In genomic region chr2:27091746-27092695, GRCh38 we compare ENCODE assay signal across 18 cellular contexts. TPM values are rescaled to one million over a fixed set of nuclear protein-coding genes. Genes with fewer than 3 reads are reported as not detected.
DNase-seq lines count a peak whose midpoint lies in the region; ATAC-seq and TF ChIP-seq lines count a peak whose summit lies in the region.
"Had no signal": no experiment of that assay in that cellular context is flagged by ENCODE, and none has a peak within 500 bp of the region (broad histone marks: within the 10 kb centered on the region; RNA-seq: fewer than 3 reads in every experiment).

No MANE protein-coding gene starts in this region.

- H3K9ac ChIP-seq in neuronal stem cell (ENCODE audit: low read depth, low read length, poor library complexity) = no peak overlapping the region

- H3K27me3 ChIP-seq in neuronal stem cell (ENCODE audit: control insufficient read depth in 3 of 3, insufficient read depth in 3 of 3, low read depth in 1 of 3, low read length in 3 of 3) = peaks cover 0 to 6% (median 0%) of the 10 kb centered on the region in 3 experiments
- H3K27me3 ChIP-seq: SJSA1 had no signal

- no peaks in the 10 kb centered on the region for H3K9me3 Mint-ChIP-seq in activated CD4-positive, alpha-beta T cell treated with anti-CD3 and anti-CD28 coated beads, Interleukin-2, amount 10 ng/mL, durations not matched to agents 24 days and 14 days
- peaks cover 2% of the 10 kb centered on the region for H3K9me3 Mint-ChIP-seq in glutamatergic neuron (ENCODE audit: unreplicated experiment)
- H3K9me3 Mint-ChIP-seq in activated CD8-positive, alpha-beta T cell treated with anti-CD3 and anti-CD28 coated beads for 36 hours = no peaks in the 10 kb centered on the region
- no peaks in the 10 kb centered on the region for H3K9me3 Mint-ChIP-seq in chondrocyte (ENCODE audit: low read depth)

- no peak overlapping the region for H2BK12ac ChIP-seq in neuronal stem cell (ENCODE audit: low read length)

- H2BK5ac ChIP-seq in neuronal stem cell (ENCODE audit: low read length) = no peak overlapping the region

- H3K79me1 ChIP-seq in neuronal stem cell (ENCODE audit: low read depth, low read length) = no peaks in the 10 kb centered on the region

- no peak overlapping the region for H2AFZ ChIP-seq in neuronal stem cell (ENCODE audit: low read length)

- WGBS in neuronal stem cell (ENCODE audit: extremely low coverage in 2 of 2, insufficient read length in 2 of 2, insufficient replicate concordance in 1 of 2), 2 donors = no CpG with 5 or more reads among the region's 25 CpGs

- no peak overlapping the region for H3K23ac ChIP-seq in neuronal stem cell (ENCODE audit: low read depth, low read length, poor library complexity)

- no peak overlapping the region for H3K4me3 Mint-ChIP-seq in activated CD4-positive, alpha-beta T cell treated with anti-CD3 and anti-CD28 coated beads, Interleukin-2, amount 10 ng/mL, durations not matched to agents 24 days and 14 days
- H3K4me3 Mint-ChIP-seq in glutamatergic neuron (ENCODE audit: unreplicated experiment) (peak overlapping the region; percentile 12), chondrocyte (ENCODE audit: unreplicated experiment) (no peak overlapping the region)
- no peak overlapping the region for H3K4me3 Mint-ChIP-seq in activated CD8-positive, alpha-beta T cell treated with anti-CD3 and anti-CD28 coated beads for 36 hours

- H4K8ac ChIP-seq in neuronal stem cell (ENCODE audit: low read depth, low read length) = peak overlapping the region; percentile 6

- DNase-seq in activated CD4-positive, alpha-beta T cell treated with anti-CD3 and anti-CD28 coated beads, Interleukin-2, amount 10 ng/mL, durations not matched to agents 24 days and 14 days = no peak
- no peak for DNase-seq in activated CD4-positive, alpha-beta T cell treated with anti-CD3 and anti-CD28 coated beads, Interleukin-2, amount 50 U/mL, for 48 hours
- DNase-seq in glutamatergic neuron (no peak), neuronal stem cell (ENCODE audit: low spot score) (no peak), NCI-H187 treated with DMSO at 0.1 percent for 48 hours (lab: John Stamatoyannopoulos, UW) (no peak), sciatic nerve (ENCODE audit: low spot score) (no peak), chondrocyte (ENCODE audit: low spot score) (no peak)
- no peak for DNase-seq in activated CD8-positive, alpha-beta T cell treated with anti-CD3 and anti-CD28 coated beads for 36 hours
- DNase-seq: AML-193, MM.1S, NCI-H1092 treated with DMSO at 0.1 percent for 48 hours, NCI-H146, NCI-H2081, NCI-H82 had no signal

- peaks cover 27% of the 10 kb centered on the region for H3K4me1 Mint-ChIP-seq in activated CD4-positive, alpha-beta T cell treated with anti-CD3 and anti-CD28 coated beads, Interleukin-2, amount 10 ng/mL, durations not matched to agents 24 days and 14 days
- H3K4me1 Mint-ChIP-seq in glutamatergic neuron (ENCODE audit: low read depth, unreplicated experiment) (peaks cover 4% of the 10 kb centered on the region), chondrocyte (ENCODE audit: low read depth) (peaks cover 12% of the 10 kb centered on the region)
- peaks cover 8% of the 10 kb centered on the region for H3K4me1 Mint-ChIP-seq in activated CD8-positive, alpha-beta T cell treated with anti-CD3 and anti-CD28 coated beads for 36 hours (ENCODE audit: low read depth)

- H3K14ac ChIP-seq in neuronal stem cell (ENCODE audit: low read length) = peak overlapping the region; percentile 58

- no peaks in the 10 kb centered on the region for H3K9me3 ChIP-seq in neuronal stem cell (replicated peaks in 1 of 2; ENCODE audit: control insufficient read depth in 2 of 2, insufficient read depth in 1 of 2, low read depth in 1 of 2, low read length in 2 of 2)
- H3K9me3 ChIP-seq: HAP-1, SJSA1 had no signal

- peaks cover 0 to 2% of the 10 kb centered on the region in 2 donors for H3K4me1 ChIP-seq in neuronal stem cell (ENCODE audit: control insufficient read depth in 2 of 2, insufficient read depth in 1 of 2, low read depth in 1 of 2, low read length in 2 of 2)

- no peaks in the 10 kb centered on the region for H3K36me3 Mint-ChIP-seq in activated CD4-positive, alpha-beta T cell treated with anti-CD3 and anti-CD28 coated beads, Interleukin-2, amount 10 ng/mL, durations not matched to agents 24 days and 14 days (ENCODE audit: low read depth)
- H3K36me3 Mint-ChIP-seq in glutamatergic neuron (ENCODE audit: unreplicated experiment) (no peaks in the 10 kb centered on the region), chondrocyte (ENCODE audit: low read depth) (no peaks in the 10 kb centered on the region)
- no peaks in the 10 kb centered on the region for H3K36me3 Mint-ChIP-seq in activated CD8-positive, alpha-beta T cell treated with anti-CD3 and anti-CD28 coated beads for 36 hours (ENCODE audit: low read depth)

- peak overlapping the region; percentile 25 for H3K27ac Mint-ChIP-seq in activated CD4-positive, alpha-beta T cell treated with anti-CD3 and anti-CD28 coated beads, Interleukin-2, amount 10 ng/mL, durations not matched to agents 24 days and 14 days
- H3K27ac Mint-ChIP-seq in glutamatergic neuron (ENCODE audit: unreplicated experiment) (peak overlapping the region; percentile 19), chondrocyte (ENCODE audit: unreplicated experiment) (no peak overlapping the region)
- H3K27ac Mint-ChIP-seq in activated CD8-positive, alpha-beta T cell treated with anti-CD3 and anti-CD28 coated beads for 36 hours = no peak overlapping the region

- no peak overlapping the region for H3K4me3 ChIP-seq in neuronal stem cell (ENCODE audit: low read length in 2 of 2)
- H3K4me3 ChIP-seq: HAP-1, SJSA1 had no signal

- no peaks in the 10 kb centered on the region for H3K27me3 Mint-ChIP-seq in activated CD4-positive, alpha-beta T cell treated with anti-CD3 and anti-CD28 coated beads, Interleukin-2, amount 10 ng/mL, durations not matched to agents 24 days and 14 days
- H3K27me3 Mint-ChIP-seq in glutamatergic neuron (ENCODE audit: unreplicated experiment) (peaks cover 3% of the 10 kb centered on the region), chondrocyte (ENCODE audit: low read depth) (no peaks in the 10 kb centered on the region)
- no peaks in the 10 kb centered on the region for H3K27me3 Mint-ChIP-seq in activated CD8-positive, alpha-beta T cell treated with anti-CD3 and anti-CD28 coated beads for 36 hours

- H4K91ac ChIP-seq in neuronal stem cell (ENCODE audit: low read depth, low read length, poor library complexity) = no peak overlapping the region

- intact Hi-C loops in activated CD4-positive, alpha-beta T cell treated with anti-CD3 and anti-CD28 coated beads, Interleukin-2, amount 10 ng/mL, durations not matched to agents 24 days and 14 days (cut with micrococcal nuclease) = no loop called here
- intact Hi-C loops in activated CD8-positive, alpha-beta T cell treated with anti-CD3 and anti-CD28 coated beads for 36 hours (cut with micrococcal nuclease) = loop anchor here (10.0 kb wide), 1 partner anchor 123 kb away; the partner anchor contains the start of genes ATRAID, CAD and SLC5A6
- intact Hi-C loops in sciatic nerve (cut with DNase I) = loop anchor here (10.0 kb wide), 1 partner anchor 193 kb away; the partner anchor contains the start of gene TRIM54

- peak overlapping the region; percentile 81 for H2AK5ac ChIP-seq in neuronal stem cell (ENCODE audit: low read depth, low read length)

- CTCF ChIA-PET in activated CD8-positive, alpha-beta T cell treated with anti-CD3 and anti-CD28 coated beads for 36 hours (lab: Charles Lee) = interaction anchor here (1.6 to 1.9 kb wide), 2 partner anchors 99 to 130 kb away, joined by 3 to 5 read pairs; no protein-coding TSS in a partner anchor

- no peak overlapping the region for H2BK15ac ChIP-seq in neuronal stem cell (ENCODE audit: low read length)

- no peak overlapping the region for H3K4ac ChIP-seq in neuronal stem cell (ENCODE audit: low read length)

- H2BK120ac ChIP-seq in neuronal stem cell (ENCODE audit: low read depth, low read length) = no peak overlapping the region

- no peak overlapping the region for H3K27ac ChIP-seq in neuronal stem cell (replicated peaks; ENCODE audit: low read length)
- H3K27ac ChIP-seq: 22Rv1, C4-2B, SJSA1 had no signal

- TF ChIP-seq CTCF in glutamatergic neuron (IDR thresholded peaks at IDR 0.05; ENCODE audit: partially characterized antibody, unreplicated experiment) (no peak), chondrocyte (IDR thresholded peaks at IDR 0.05) (no peak)
- no peak for TF ChIP-seq CTCF in activated CD8-positive, alpha-beta T cell treated with anti-CD3 and anti-CD28 coated beads for 36 hours (IDR thresholded peaks at IDR 0.05)

- no peak overlapping the region for H3K4me2 ChIP-seq in neuronal stem cell (ENCODE audit: insufficient read depth, low read length, poor library complexity, severe bottlenecking)

- POLR2A ChIA-PET in activated CD8-positive, alpha-beta T cell treated with anti-CD3 and anti-CD28 coated beads for 36 hours (lab: Charles Lee) = no interaction called here

- ATAC-seq in activated CD8-positive, alpha-beta T cell treated with anti-CD3 and anti-CD28 coated beads for 36 hours = no peak
- no peak for ATAC-seq in sciatic nerve

- no peak overlapping the region for H3K18ac ChIP-seq in neuronal stem cell (ENCODE audit: low read length)

- H3K36me3 ChIP-seq in neuronal stem cell (replicated peaks in 1 of 2; ENCODE audit: control insufficient read depth in 2 of 2, insufficient read depth in 2 of 2, low read length in 2 of 2) = no peaks in the 10 kb centered on the region
- H3K36me3 ChIP-seq: HAP-1, SJSA1 had no signal

RNA-seq across cellular contexts. Expression of gene KHK, which starts 5.4 kb away (rescaled TPM):
- 13.4 and 13.9 TPM in 2 replicates for total RNA-seq in activated CD4-positive, alpha-beta T cell treated with anti-CD3 and anti-CD28 coated beads, Interleukin-2, amount 10 ng/mL, durations not matched to agents 24 days and 14 days
- total RNA-seq in glutamatergic neuron (ENCODE audit: unreplicated experiment) (5.3 TPM), sciatic nerve (7.1 TPM), chondrocyte (1.2 to 1.9 TPM (median 1.3 TPM) in 3 replicates)
- 3.8 TPM for polyA plus RNA-seq in neuronal stem cell (2013, experiment 1 of 2)
- polyA plus RNA-seq in neuronal stem cell (2013, experiment 2 of 2) = 3.7 TPM
- 1 to 10 TPM; 6.7 to 9.5 TPM for total RNA-seq in activated CD8-positive, alpha-beta T cell treated with anti-CD3 and anti-CD28 coated beads for 36 hours

RNA-seq across cellular contexts. Expression of gene EMILIN1, which starts 13.6 kb away (rescaled TPM):
- total RNA-seq in activated CD4-positive, alpha-beta T cell treated with anti-CD3 and anti-CD28 coated beads, Interleukin-2, amount 10 ng/mL, durations not matched to agents 24 days and 14 days = 1.1 and 1.4 TPM in 2 replicates
- total RNA-seq in glutamatergic neuron (ENCODE audit: unreplicated experiment) (3.2 TPM), sciatic nerve (46.8 TPM), chondrocyte (180 to 235 TPM (median 182 TPM) in 3 replicates)
- polyA plus RNA-seq in neuronal stem cell (2013, experiment 1 of 2) = 3.0 TPM
- 2.9 TPM for polyA plus RNA-seq in neuronal stem cell (2013, experiment 2 of 2)
- total RNA-seq in activated CD8-positive, alpha-beta T cell treated with anti-CD3 and anti-CD28 coated beads for 36 hours = under 1 TPM; 0.61 to 0.63 TPM

RNA-seq across cellular contexts. Expression of gene OST4, which starts 20.6 kb away (rescaled TPM):
- 314 and 326 TPM in 2 replicates for total RNA-seq in activated CD4-positive, alpha-beta T cell treated with anti-CD3 and anti-CD28 coated beads, Interleukin-2, amount 10 ng/mL, durations not matched to agents 24 days and 14 days
- total RNA-seq in glutamatergic neuron (ENCODE audit: unreplicated experiment) (215 TPM), sciatic nerve (198 TPM), chondrocyte (473 to 494 TPM (median 478 TPM) in 3 replicates)
- 668 TPM for polyA plus RNA-seq in neuronal stem cell (2013, experiment 1 of 2)
- 664 TPM for polyA plus RNA-seq in neuronal stem cell (2013, experiment 2 of 2)
- 100 to 1,000 TPM; 257 to 262 TPM for total RNA-seq in activated CD8-positive, alpha-beta T cell treated with anti-CD3 and anti-CD28 coated beads for 36 hours

RNA-seq across cellular contexts. Expression of gene CGREF1, which starts 26.9 kb away (rescaled TPM):
- 14.4 and 15.1 TPM in 2 replicates for total RNA-seq in activated CD4-positive, alpha-beta T cell treated with anti-CD3 and anti-CD28 coated beads, Interleukin-2, amount 10 ng/mL, durations not matched to agents 24 days and 14 days
- total RNA-seq in glutamatergic neuron (ENCODE audit: unreplicated experiment) (1.3 TPM), sciatic nerve (4.1 TPM), chondrocyte (9.6 to 15.9 TPM (median 13.5 TPM) in 3 replicates)
- polyA plus RNA-seq in neuronal stem cell (2013, experiment 1 of 2) = 4.3 TPM
- 4.5 TPM for polyA plus RNA-seq in neuronal stem cell (2013, experiment 2 of 2)
- total RNA-seq in activated CD8-positive, alpha-beta T cell treated with anti-CD3 and anti-CD28 coated beads for 36 hours = 1 to 10 TPM; 3.7 to 4.3 TPM

RNA-seq across cellular contexts. Expression of gene ABHD1, which starts 31.6 kb away (rescaled TPM):
- total RNA-seq in activated CD4-positive, alpha-beta T cell treated with anti-CD3 and anti-CD28 coated beads, Interleukin-2, amount 10 ng/mL, durations not matched to agents 24 days and 14 days = 0.23 and 0.28 TPM in 2 replicates
- not detected for total RNA-seq in glutamatergic neuron (ENCODE audit: unreplicated experiment)
- 0.36 TPM for polyA plus RNA-seq in neuronal stem cell (2013, experiment 1 of 2)
- 0.24 TPM for polyA plus RNA-seq in neuronal stem cell (2013, experiment 2 of 2)
- total RNA-seq in activated CD8-positive, alpha-beta T cell treated with anti-CD3 and anti-CD28 coated beads for 36 hours = under 1 TPM; 0.36 to 0.50 TPM
- total RNA-seq in sciatic nerve = 3.6 TPM
- total RNA-seq in chondrocyte = 0.30 to 0.44 TPM (median 0.31 TPM) in 3 replicates
- total RNA-seq: SJSA1 had no signal

Comparison
In these comparisons a context has a peak if more than half of its experiments do, and no peak if none do; other contexts are left out.
1. H3K27ac Mint-ChIP-seq: peak in activated CD4-positive, alpha-beta T cell treated with anti-CD3 and anti-CD28 coated beads, Interleukin-2, amount 10 ng/mL, durations not matched to agents 24 days and 14 days (single experiment) and glutamatergic neuron (single experiment); none in activated CD8-positive, alpha-beta T cell treated with anti-CD3 and anti-CD28 coated beads for 36 hours (single experiment) and chondrocyte (single experiment).
2. RNA of gene EMILIN1, which starts 13.6 kb away (total RNA-seq): 180 to 235 TPM in chondrocyte and 46.8 TPM in sciatic nerve (single experiment); 3.2 TPM in glutamatergic neuron (single experiment), 1.1 to 1.4 TPM in activated CD4-positive, alpha-beta T cell treated with anti-CD3 and anti-CD28 coated beads, Interleukin-2, amount 10 ng/mL, durations not matched to agents 24 days and 14 days and 0.61 to 0.63 TPM in activated CD8-positive, alpha-beta T cell treated with anti-CD3 and anti-CD28 coated beads for 36 hours; every median in the first group is over 10 times any median in the second.